2 cellular contexts compared by ENCODE assay signal in the genomic region with DNA sequence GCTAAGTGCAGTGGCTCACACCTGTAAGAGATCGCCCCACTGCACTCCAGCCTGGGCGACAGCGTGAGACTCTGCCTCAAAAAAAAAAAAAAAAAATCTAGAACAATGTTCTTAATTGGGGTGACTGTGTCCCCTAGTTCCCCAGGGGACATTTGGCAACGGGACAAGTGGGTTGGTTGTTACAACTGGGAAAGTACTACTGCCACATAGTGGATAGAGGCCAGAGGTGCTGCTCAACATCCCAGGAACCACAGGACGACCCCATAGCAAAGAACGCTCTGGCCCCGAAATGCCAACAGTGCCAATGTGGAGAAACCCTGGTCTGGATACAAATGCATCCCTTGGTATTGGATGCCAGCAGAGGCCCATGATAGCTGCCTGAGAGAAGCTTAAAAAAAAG.
TF ChIP-seq lines count a peak whose summit lies in the region.

No MANE protein-coding gene starts in this region.

TF ChIP-seq in A549, 52 proteins besides CTCF, POLR2A, EP300 and RAD21 (continued from another document):
- TF ChIP-seq, protein P1, sequence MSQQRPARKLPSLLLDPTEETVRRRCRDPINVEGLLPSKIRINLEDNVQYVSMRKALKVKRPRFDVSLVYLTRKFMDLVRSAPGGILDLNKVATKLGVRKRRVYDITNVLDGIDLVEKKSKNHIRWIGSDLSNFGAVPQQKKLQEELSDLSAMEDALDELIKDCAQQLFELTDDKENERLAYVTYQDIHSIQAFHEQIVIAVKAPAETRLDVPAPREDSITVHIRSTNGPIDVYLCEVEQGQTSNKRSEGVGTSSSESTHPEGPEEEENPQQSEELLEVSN (IDR thresholded peaks at IDR 0.05; ENCODE audit: borderline replicate concordance, low read depth): no peak
- no peak for TF ChIP-seq NPAS2 (CRISPR knock-in tag; IDR thresholded peaks at IDR 0.05; ENCODE audit: borderline replicate concordance)
- TF ChIP-seq ZC3H11A (IDR thresholded peaks at IDR 0.05): no peak
- no peak for TF ChIP-seq RFX5 (IDR thresholded peaks at IDR 0.05)
- TF ChIP-seq, protein P2, sequence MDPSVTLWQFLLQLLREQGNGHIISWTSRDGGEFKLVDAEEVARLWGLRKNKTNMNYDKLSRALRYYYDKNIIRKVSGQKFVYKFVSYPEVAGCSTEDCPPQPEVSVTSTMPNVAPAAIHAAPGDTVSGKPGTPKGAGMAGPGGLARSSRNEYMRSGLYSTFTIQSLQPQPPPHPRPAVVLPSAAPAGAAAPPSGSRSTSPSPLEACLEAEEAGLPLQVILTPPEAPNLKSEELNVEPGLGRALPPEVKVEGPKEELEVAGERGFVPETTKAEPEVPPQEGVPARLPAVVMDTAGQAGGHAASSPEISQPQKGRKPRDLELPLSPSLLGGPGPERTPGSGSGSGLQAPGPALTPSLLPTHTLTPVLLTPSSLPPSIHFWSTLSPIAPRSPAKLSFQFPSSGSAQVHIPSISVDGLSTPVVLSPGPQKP (IDR thresholded peaks at IDR 0.05; ENCODE audit: low read depth, low read length): no peak
- TF ChIP-seq, protein P3, sequence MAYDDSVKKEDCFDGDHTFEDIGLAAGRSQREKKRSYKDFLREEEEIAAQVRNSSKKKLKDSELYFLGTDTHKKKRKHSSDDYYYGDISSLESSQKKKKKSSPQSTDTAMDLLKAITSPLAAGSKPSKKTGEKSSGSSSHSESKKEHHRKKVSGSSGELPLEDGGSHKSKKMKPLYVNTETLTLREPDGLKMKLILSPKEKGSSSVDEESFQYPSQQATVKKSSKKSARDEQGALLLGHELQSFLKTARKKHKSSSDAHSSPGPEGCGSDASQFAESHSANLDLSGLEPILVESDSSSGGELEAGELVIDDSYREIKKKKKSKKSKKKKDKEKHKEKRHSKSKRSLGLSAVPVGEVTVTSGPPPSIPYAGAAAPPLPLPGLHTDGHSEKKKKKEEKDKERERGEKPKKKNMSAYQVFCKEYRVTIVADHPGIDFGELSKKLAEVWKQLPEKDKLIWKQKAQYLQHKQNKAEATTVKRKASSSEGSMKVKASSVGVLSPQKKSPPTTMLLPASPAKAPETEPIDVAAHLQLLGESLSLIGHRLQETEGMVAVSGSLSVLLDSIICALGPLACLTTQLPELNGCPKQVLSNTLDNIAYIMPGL (CRISPR knock-in tag; IDR thresholded peaks at IDR 0.05; ENCODE audit: borderline replicate concordance): no peak
- TF ChIP-seq, protein P4, sequence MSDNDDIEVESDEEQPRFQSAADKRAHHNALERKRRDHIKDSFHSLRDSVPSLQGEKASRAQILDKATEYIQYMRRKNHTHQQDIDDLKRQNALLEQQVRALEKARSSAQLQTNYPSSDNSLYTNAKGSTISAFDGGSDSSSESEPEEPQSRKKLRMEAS (IDR thresholded peaks at IDR 0.05): no peak
TF ChIP-seq in A549: peak in this region for 0.

TF ChIP-seq in GM23338, 12 proteins besides CTCF, POLR2A, EP300 and RAD21 (continued from another document):
- TF ChIP-seq, protein P5, sequence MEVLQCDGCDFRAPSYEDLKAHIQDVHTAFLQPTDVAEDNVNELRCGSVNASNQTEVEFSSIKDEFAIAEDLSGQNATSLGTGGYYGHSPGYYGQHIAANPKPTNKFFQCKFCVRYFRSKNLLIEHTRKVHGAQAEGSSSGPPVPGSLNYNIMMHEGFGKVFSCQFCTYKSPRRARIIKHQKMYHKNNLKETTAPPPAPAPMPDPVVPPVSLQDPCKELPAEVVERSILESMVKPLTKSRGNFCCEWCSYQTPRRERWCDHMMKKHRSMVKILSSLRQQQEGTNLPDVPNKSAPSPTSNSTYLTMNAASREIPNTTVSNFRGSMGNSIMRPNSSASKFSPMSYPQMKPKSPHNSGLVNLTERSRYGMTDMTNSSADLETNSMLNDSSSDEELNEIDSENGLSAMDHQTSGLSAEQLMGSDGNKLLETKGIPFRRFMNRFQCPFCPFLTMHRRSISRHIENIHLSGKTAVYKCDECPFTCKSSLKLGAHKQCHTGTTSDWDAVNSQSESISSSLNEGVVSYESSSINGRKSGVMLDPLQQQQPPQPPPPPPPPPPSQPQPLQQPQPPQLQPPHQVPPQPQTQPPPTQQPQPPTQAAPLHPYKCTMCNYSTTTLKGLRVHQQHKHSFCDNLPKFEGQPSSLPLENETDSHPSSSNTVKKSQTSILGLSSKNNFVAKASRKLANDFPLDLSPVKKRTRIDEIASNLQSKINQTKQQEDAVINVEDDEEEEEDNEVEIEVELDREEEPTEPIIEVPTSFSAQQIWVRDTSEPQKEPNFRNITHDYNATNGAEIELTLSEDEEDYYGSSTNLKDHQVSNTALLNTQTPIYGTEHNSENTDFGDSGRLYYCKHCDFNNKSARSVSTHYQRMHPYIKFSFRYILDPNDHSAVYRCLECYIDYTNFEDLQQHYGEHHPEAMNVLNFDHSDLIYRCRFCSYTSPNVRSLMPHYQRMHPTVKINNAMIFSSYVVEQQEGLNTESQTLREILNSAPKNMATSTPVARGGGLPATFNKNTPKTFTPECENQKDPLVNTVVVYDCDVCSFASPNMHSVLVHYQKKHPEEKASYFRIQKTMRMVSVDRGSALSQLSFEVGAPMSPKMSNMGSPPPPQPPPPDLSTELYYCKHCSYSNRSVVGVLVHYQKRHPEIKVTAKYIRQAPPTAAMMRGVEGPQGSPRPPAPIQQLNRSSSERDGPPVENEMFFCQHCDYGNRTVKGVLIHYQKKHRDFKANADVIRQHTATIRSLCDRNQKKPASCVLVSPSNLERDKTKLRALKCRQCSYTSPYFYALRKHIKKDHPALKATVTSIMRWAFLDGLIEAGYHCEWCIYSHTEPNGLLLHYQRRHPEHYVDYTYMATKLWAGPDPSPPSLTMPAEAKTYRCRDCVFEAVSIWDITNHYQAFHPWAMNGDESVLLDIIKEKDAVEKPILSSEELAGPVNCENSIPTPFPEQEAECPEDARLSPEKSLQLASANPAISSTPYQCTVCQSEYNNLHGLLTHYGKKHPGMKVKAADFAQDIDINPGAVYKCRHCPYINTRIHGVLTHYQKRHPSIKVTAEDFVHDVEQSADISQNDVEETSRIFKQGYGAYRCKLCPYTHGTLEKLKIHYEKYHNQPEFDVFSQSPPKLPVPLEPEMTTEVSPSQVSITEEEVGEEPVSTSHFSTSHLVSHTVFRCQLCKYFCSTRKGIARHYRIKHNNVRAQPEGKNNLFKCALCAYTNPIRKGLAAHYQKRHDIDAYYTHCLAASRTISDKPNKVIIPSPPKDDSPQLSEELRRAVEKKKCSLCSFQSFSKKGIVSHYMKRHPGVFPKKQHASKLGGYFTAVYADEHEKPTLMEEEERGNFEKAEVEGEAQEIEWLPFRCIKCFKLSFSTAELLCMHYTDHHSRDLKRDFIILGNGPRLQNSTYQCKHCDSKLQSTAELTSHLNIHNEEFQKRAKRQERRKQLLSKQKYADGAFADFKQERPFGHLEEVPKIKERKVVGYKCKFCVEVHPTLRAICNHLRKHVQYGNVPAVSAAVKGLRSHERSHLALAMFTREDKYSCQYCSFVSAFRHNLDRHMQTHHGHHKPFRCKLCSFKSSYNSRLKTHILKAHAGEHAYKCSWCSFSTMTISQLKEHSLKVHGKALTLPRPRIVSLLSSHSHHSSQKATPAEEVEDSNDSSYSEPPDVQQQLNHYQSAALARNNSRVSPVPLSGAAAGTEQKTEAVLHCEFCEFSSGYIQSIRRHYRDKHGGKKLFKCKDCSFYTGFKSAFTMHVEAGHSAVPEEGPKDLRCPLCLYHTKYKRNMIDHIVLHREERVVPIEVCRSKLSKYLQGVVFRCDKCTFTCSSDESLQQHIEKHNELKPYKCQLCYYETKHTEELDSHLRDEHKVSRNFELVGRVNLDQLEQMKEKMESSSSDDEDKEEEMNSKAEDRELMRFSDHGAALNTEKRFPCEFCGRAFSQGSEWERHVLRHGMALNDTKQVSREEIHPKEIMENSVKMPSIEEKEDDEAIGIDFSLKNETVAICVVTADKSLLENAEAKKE (CRISPR knock-in tag; IDR thresholded peaks at IDR 0.05): no peak
- TF ChIP-seq STAT1 (IDR thresholded peaks at IDR 0.05; ENCODE audit: unreplicated experiment) (no peak), NANOG (IDR thresholded peaks at IDR 0.05; ENCODE audit: borderline replicate concordance) (no peak), ZNF331 (CRISPR knock-in tag; IDR thresholded peaks at IDR 0.05; ENCODE audit: low read depth) (no peak), JUNB (IDR thresholded peaks at IDR 0.05; ENCODE audit: unreplicated experiment) (no peak), CREB1 (CRISPR knock-in tag; IDR thresholded peaks at IDR 0.05; ENCODE audit: low read depth) (no peak), ZNF114 (CRISPR knock-in tag; IDR thresholded peaks at IDR 0.05) (no peak), POLR2AphosphoS5 (IDR thresholded peaks at IDR 0.05; ENCODE audit: low read depth) (no peak), EZH2phosphoT487 (IDR thresholded peaks at IDR 0.05; ENCODE audit: unreplicated experiment) (no peak)
- TF ChIP-seq, protein P6, sequence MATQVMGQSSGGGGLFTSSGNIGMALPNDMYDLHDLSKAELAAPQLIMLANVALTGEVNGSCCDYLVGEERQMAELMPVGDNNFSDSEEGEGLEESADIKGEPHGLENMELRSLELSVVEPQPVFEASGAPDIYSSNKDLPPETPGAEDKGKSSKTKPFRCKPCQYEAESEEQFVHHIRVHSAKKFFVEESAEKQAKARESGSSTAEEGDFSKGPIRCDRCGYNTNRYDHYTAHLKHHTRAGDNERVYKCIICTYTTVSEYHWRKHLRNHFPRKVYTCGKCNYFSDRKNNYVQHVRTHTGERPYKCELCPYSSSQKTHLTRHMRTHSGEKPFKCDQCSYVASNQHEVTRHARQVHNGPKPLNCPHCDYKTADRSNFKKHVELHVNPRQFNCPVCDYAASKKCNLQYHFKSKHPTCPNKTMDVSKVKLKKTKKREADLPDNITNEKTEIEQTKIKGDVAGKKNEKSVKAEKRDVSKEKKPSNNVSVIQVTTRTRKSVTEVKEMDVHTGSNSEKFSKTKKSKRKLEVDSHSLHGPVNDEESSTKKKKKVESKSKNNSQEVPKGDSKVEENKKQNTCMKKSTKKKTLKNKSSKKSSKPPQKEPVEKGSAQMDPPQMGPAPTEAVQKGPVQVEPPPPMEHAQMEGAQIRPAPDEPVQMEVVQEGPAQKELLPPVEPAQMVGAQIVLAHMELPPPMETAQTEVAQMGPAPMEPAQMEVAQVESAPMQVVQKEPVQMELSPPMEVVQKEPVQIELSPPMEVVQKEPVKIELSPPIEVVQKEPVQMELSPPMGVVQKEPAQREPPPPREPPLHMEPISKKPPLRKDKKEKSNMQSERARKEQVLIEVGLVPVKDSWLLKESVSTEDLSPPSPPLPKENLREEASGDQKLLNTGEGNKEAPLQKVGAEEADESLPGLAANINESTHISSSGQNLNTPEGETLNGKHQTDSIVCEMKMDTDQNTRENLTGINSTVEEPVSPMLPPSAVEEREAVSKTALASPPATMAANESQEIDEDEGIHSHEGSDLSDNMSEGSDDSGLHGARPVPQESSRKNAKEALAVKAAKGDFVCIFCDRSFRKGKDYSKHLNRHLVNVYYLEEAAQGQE (IDR thresholded peaks at IDR 0.05; ENCODE audit: unreplicated experiment): no peak
TF ChIP-seq in GM23338: peak in this region for 0.
